35 cellular contexts compared by ENCODE assay signal in genomic region chr2:241183221-241183620, GRCh38.
"Had no signal": no experiment of that assay in that cellular context is flagged by ENCODE, and none has a peak within 500 bp of the region (broad histone marks: within the 10 kb centered on the region; RNA-seq: fewer than 3 reads in every experiment).

No MANE protein-coding gene starts in this region.

- ATAC-seq: activated CD8-positive, alpha-beta T cell treated with anti-CD3 and anti-CD28 coated beads for 36 hours; activated naive CD4-positive, alpha-beta T cell treated with anti-CD3 and anti-CD28 coated beads, Interleukin-2, amount 50 U/mL, for 72 hours; activated T-cell treated with anti-CD3 and anti-CD28 coated beads, Interleukin-2, amount 50 U/mL, for 4 hours; activated T-cell treated with anti-CD3 and anti-CD28 coated beads, Interleukin-2, amount 50 U/mL, for 72 hours; activated T-helper 17 cell treated with anti-CD3 and anti-CD28 coated beads, Interleukin-2, amount 50 U/mL, for 72 hours; body of pancreas had no signal

- H3K9me3 Mint-ChIP-seq: activated B cell treated with CpG ODN at 0.5 μM for 24 hours; activated CD4-positive, alpha-beta memory T cell treated with anti-CD3 and anti-CD28 coated beads for 36 hours; activated CD4-positive, alpha-beta T cell treated with anti-CD3 and anti-CD28 coated beads, Interleukin-2, amount 10 ng/mL, durations not matched to agents 24 days and 14 days; activated CD8-positive, alpha-beta T cell treated with anti-CD3 and anti-CD28 coated beads for 36 hours; activated naive CD4-positive, alpha-beta T cell treated with anti-CD3 and anti-CD28 coated beads for 36 hours; activated naive CD4-positive, alpha-beta T cell treated with anti-CD3 and anti-CD28 coated beads, Interleukin-2, amount 50 U/mL, for 72 hours; activated naive CD8-positive, alpha-beta T cell treated with anti-CD3 and anti-CD28 coated beads for 36 hours; activated T-cell treated with anti-CD3 and anti-CD28 coated beads, Interleukin-2, amount 50 U/mL, for 4 hours; activated T-cell treated with anti-CD3 and anti-CD28 coated beads, Interleukin-2, amount 50 U/mL, for 72 hours; activated T-helper 1 cell treated with anti-CD3 and anti-CD28 coated beads, Interleukin-12 subunit alpha, Interleukin-12 subunit beta, Interleukin-2, Interleukin-4 antibody, amounts not matched to agents 30 ng/mL and 10 ng/mL and 1 ng/mL, durations not matched to agents 14 hours and 24 hours and 36 hours; activated T-helper 17 cell treated with anti-CD3 and anti-CD28 coated beads, Interleukin-2, amount 50 U/mL, for 72 hours; T-helper 1 cell treated with Interleukin-12 subunit alpha and Interleukin-12 subunit beta and Interleukin-4 antibody, amounts not matched to agents 30 μg/mL and 1 μg/mL, for 36 hours; T-helper 2 cell treated with Interferon-gamma antibody and Interleukin-4, amounts not matched to agents 5 μg/mL and 100 μg/mL, for 36 hours had no signal

- H3K27me3 ChIP-seq: adrenal gland, body of pancreas, brain microvascular endothelial cell, breast epithelium had no signal

- H3K4me3 Mint-ChIP-seq: activated B cell treated with CpG ODN at 0.5 μM for 24 hours; activated CD4-positive, alpha-beta memory T cell treated with anti-CD3 and anti-CD28 coated beads for 36 hours; activated CD4-positive, alpha-beta T cell treated with anti-CD3 and anti-CD28 coated beads, Interleukin-2, amount 10 ng/mL, durations not matched to agents 24 days and 14 days; activated CD8-positive, alpha-beta T cell treated with anti-CD3 and anti-CD28 coated beads for 36 hours; activated naive CD4-positive, alpha-beta T cell treated with anti-CD3 and anti-CD28 coated beads for 36 hours; activated naive CD8-positive, alpha-beta T cell treated with anti-CD3 and anti-CD28 coated beads for 36 hours; activated T-cell treated with anti-CD3 and anti-CD28 coated beads, Interleukin-2, amount 50 U/mL, for 4 hours; activated T-cell treated with anti-CD3 and anti-CD28 coated beads, Interleukin-2, amount 50 U/mL, for 72 hours; activated T-helper 1 cell treated with anti-CD3 and anti-CD28 coated beads, Interleukin-12 subunit alpha, Interleukin-12 subunit beta, Interleukin-2, Interleukin-4 antibody, amounts not matched to agents 30 ng/mL and 10 ng/mL and 1 ng/mL, durations not matched to agents 14 hours and 24 hours and 36 hours; activated T-helper 17 cell treated with anti-CD3 and anti-CD28 coated beads, Interleukin-2, amount 50 U/mL, for 72 hours; T-helper 1 cell treated with Interleukin-12 subunit alpha and Interleukin-12 subunit beta and Interleukin-4 antibody, amounts not matched to agents 30 μg/mL and 1 μg/mL, for 36 hours; T-helper 2 cell treated with Interferon-gamma antibody and Interleukin-4, amounts not matched to agents 5 μg/mL and 100 μg/mL, for 36 hours had no signal

- DNase-seq: activated B cell treated with CpG ODN at 0.5 μM for 24 hours; activated CD4-positive, alpha-beta memory T cell treated with anti-CD3 and anti-CD28 coated beads for 36 hours; activated CD4-positive, alpha-beta T cell treated with anti-CD3 and anti-CD28 coated beads for 4 hours; activated CD4-positive, alpha-beta T cell treated with anti-CD3 and anti-CD28 coated beads, Interleukin-2, amount 10 ng/mL, durations not matched to agents 24 days and 14 days; activated CD4-positive, alpha-beta T cell treated with anti-CD3 and anti-CD28 coated beads, Interleukin-2, amount 50 U/mL, for 1 hour; activated CD4-positive, alpha-beta T cell treated with anti-CD3 and anti-CD28 coated beads, Interleukin-2, amount 50 U/mL, for 4 hours; activated CD4-positive, CD25-positive, alpha-beta regulatory T cell treated with anti-CD3 and anti-CD28 coated beads, Interleukin-2, amount 50 U/mL, for 72 hours; activated CD8-positive, alpha-beta memory T cell treated with anti-CD3 and anti-CD28 coated beads, Interleukin-2, amount 50 U/mL, for 4 hours; activated CD8-positive, alpha-beta T cell treated with anti-CD3 and anti-CD28 coated beads for 36 hours; activated effector memory CD4-positive, alpha-beta T cell treated with anti-CD3 and anti-CD28 coated beads, Interleukin-2, amount 50 U/mL, for 16 hours; activated gamma-delta T cell treated with Interleukin-2 at 50 U/mL for 16 hours; activated naive CD4-positive, alpha-beta T cell; activated naive CD4-positive, alpha-beta T cell treated with anti-CD3 and anti-CD28 coated beads for 36 hours; activated naive CD4-positive, alpha-beta T cell treated with anti-CD3 and anti-CD28 coated beads, Interleukin-2, amount 50 U/mL, for 16 hours; activated naive CD8-positive, alpha-beta T cell treated with anti-CD3 and anti-CD28 coated beads for 36 hours; activated T-cell treated with anti-CD3 and anti-CD28 coated beads for 4 hours; activated T-cell treated with anti-CD3 and anti-CD28 coated beads, Interleukin-2, amount 50 U/mL, for 1 hour; activated T-cell treated with anti-CD3 and anti-CD28 coated beads, Interleukin-2, amount 50 U/mL, for 4 hours; activated T-cell treated with anti-CD3 and anti-CD28 coated beads, Interleukin-2, amount 50 U/mL, for 72 hours; adrenal gland; amniotic stem cell; aorta; body of pancreas; brain microvascular endothelial cell; central memory CD4-positive, alpha-beta T cell; T-helper 1 cell; T-helper 2 cell; T-helper 9 cell had no signal

- H3K9me3 ChIP-seq: adrenal gland, body of pancreas, breast epithelium had no signal

- H3K4me1 ChIP-seq: adrenal gland, body of pancreas, breast epithelium had no signal

- H3K4me3 ChIP-seq: adrenal gland, body of pancreas, breast epithelium had no signal

- H3K27ac Mint-ChIP-seq: activated B cell treated with CpG ODN at 0.5 μM for 24 hours; activated CD4-positive, alpha-beta memory T cell treated with anti-CD3 and anti-CD28 coated beads for 36 hours; activated CD4-positive, alpha-beta T cell treated with anti-CD3 and anti-CD28 coated beads, Interleukin-2, amount 10 ng/mL, durations not matched to agents 24 days and 14 days; activated CD8-positive, alpha-beta T cell treated with anti-CD3 and anti-CD28 coated beads for 36 hours; activated naive CD4-positive, alpha-beta T cell treated with anti-CD3 and anti-CD28 coated beads for 36 hours; activated naive CD8-positive, alpha-beta T cell treated with anti-CD3 and anti-CD28 coated beads for 36 hours; activated T-cell treated with anti-CD3 and anti-CD28 coated beads, Interleukin-2, amount 50 U/mL, for 72 hours; activated T-helper 1 cell treated with anti-CD3 and anti-CD28 coated beads, Interleukin-12 subunit alpha, Interleukin-12 subunit beta, Interleukin-2, Interleukin-4 antibody, amounts not matched to agents 30 ng/mL and 10 ng/mL and 1 ng/mL, durations not matched to agents 14 hours and 24 hours and 36 hours; activated T-helper 17 cell treated with anti-CD3 and anti-CD28 coated beads, Interleukin-2, amount 50 U/mL, for 72 hours; T-helper 1 cell treated with Interleukin-12 subunit alpha and Interleukin-12 subunit beta and Interleukin-4 antibody, amounts not matched to agents 30 μg/mL and 1 μg/mL, for 36 hours; T-helper 2 cell treated with Interferon-gamma antibody and Interleukin-4, amounts not matched to agents 5 μg/mL and 100 μg/mL, for 36 hours had no signal

- H3K27ac ChIP-seq: adrenal gland, body of pancreas, brain microvascular endothelial cell, breast epithelium, VCaP had no signal

- H3K27me3 Mint-ChIP-seq: activated B cell treated with CpG ODN at 0.5 μM for 24 hours; activated CD4-positive, alpha-beta memory T cell treated with anti-CD3 and anti-CD28 coated beads for 36 hours; activated CD4-positive, alpha-beta T cell treated with anti-CD3 and anti-CD28 coated beads, Interleukin-2, amount 10 ng/mL, durations not matched to agents 24 days and 14 days; activated CD8-positive, alpha-beta T cell treated with anti-CD3 and anti-CD28 coated beads for 36 hours; activated naive CD8-positive, alpha-beta T cell treated with anti-CD3 and anti-CD28 coated beads for 36 hours; activated T-helper 17 cell treated with anti-CD3 and anti-CD28 coated beads, Interleukin-2, amount 50 U/mL, for 72 hours had no signal

- H3K36me3 Mint-ChIP-seq: activated naive CD4-positive, alpha-beta T cell treated with anti-CD3 and anti-CD28 coated beads, Interleukin-2, amount 50 U/mL, for 72 hours; activated naive CD8-positive, alpha-beta T cell treated with anti-CD3 and anti-CD28 coated beads for 36 hours had no signal
